In the genomic region with DNA sequence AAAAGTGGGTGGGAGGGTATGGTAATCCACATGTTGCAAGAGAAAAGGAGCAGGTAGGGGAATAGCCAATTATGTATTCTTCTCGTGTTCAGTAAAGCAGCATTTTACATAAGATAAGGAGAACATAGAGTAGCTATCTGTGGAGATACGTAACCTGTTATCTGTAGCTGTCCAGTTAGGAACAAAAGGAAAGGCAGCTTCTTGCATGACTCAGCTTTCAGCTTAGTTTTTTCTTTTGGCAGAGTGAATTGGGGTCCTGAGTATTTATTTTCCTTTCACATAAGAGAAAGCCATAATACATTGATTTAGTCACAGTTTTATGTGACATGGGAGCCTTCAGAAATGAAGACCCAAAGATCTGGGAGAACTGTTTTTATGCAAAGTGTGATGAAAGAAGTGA, we compare ENCODE assay signal across 22 cellular contexts.
"Had no signal": no experiment of that assay in that cellular context is flagged by ENCODE, and none has a peak within 500 bp of the region (broad histone marks: within the 10 kb centered on the region; RNA-seq: fewer than 3 reads in every experiment).

No MANE protein-coding gene starts in this region.

- H3K4me1 ChIP-seq: foreskin keratinocyte, gastroesophageal sphincter, heart right ventricle, parathyroid adenoma, right lobe of liver, tibial nerve, upper lobe of left lung had no signal

- H3K9ac ChIP-seq: neural progenitor cell, parathyroid adenoma had no signal

- H3K4me3 ChIP-seq: gastroesophageal sphincter, heart right ventricle, neural progenitor cell, right lobe of liver, thoracic aorta, tibial nerve, upper lobe of left lung had no signal

- DNase-seq: cortex of kidney; glutamatergic neuron; heart right ventricle; kidney; mesenchymal stem cell; midbrain; naive thymus-derived CD4-positive, alpha-beta T cell; right lobe of liver; small intestine; stimulated activated CD4-positive, alpha-beta T cell treated with anti-CD3 and anti-CD28 coated beads, Interleukin-15, amount 100 ng/mL, for 24 hours; stimulated activated CD4-positive, alpha-beta T cell treated with anti-CD3 and anti-CD28 coated beads, Interleukin-2, amount 100 ng/mL, for 48 hours; stimulated activated naive B cell treated with anti-CD40 and anti-IgM and Interleukin-4, amounts not matched to agents 10 μg/mL and 1 μg/mL and 100 μg/mL, for 72 hours; upper lobe of left lung had no signal

- H3K36me3 ChIP-seq: gastroesophageal sphincter, heart right ventricle, neural progenitor cell, right lobe of liver, thoracic aorta, tibial nerve, upper lobe of left lung had no signal

- H3K9me3 Mint-ChIP-seq: naive thymus-derived CD4-positive, alpha-beta T cell; nephron; neural progenitor cell; stimulated activated naive B cell treated with anti-CD40 and anti-IgM and Interleukin-4, amounts not matched to agents 10 μg/mL and 1 μg/mL and 100 μg/mL, for 72 hours; stimulated activated naive CD8-positive, alpha-beta T cell treated with anti-CD3 and anti-CD28 coated beads, Interleukin-15, Interleukin-2, amounts not matched to agents 100 ng/mL and 50 ng/mL, for 24 hours had no signal

- H3K36me3 Mint-ChIP-seq: naive thymus-derived CD4-positive, alpha-beta T cell; neural progenitor cell; stimulated activated naive B cell treated with anti-CD40 and anti-IgM and Interleukin-4, amounts not matched to agents 10 μg/mL and 1 μg/mL and 100 μg/mL, for 72 hours had no signal

- H3K27ac Mint-ChIP-seq: naive thymus-derived CD4-positive, alpha-beta T cell; nephron; neural progenitor cell; stimulated activated naive B cell treated with anti-CD40 and anti-IgM and Interleukin-4, amounts not matched to agents 10 μg/mL and 1 μg/mL and 100 μg/mL, for 72 hours; stimulated activated naive CD8-positive, alpha-beta T cell treated with anti-CD3 and anti-CD28 coated beads, Interleukin-15, Interleukin-2, amounts not matched to agents 100 ng/mL and 50 ng/mL, for 24 hours had no signal

- FAIRE-seq: kidney, small intestine, urothelium cell line had no signal

- H3K27ac ChIP-seq: foreskin keratinocyte, gastroesophageal sphincter, heart right ventricle, neural progenitor cell, parathyroid adenoma, right lobe of liver, thoracic aorta, tibial nerve, upper lobe of left lung had no signal

- H3K27me3 ChIP-seq: gastroesophageal sphincter, neural progenitor cell, right lobe of liver, tibial nerve, upper lobe of left lung had no signal

- H3K27me3 Mint-ChIP-seq: stimulated activated naive B cell treated with anti-CD40 and anti-IgM and Interleukin-4, amounts not matched to agents 10 μg/mL and 1 μg/mL and 100 μg/mL, for 72 hours had no signal

- H3K4me3 Mint-ChIP-seq: naive thymus-derived CD4-positive, alpha-beta T cell; nephron; neural progenitor cell; stimulated activated naive B cell treated with anti-CD40 and anti-IgM and Interleukin-4, amounts not matched to agents 10 μg/mL and 1 μg/mL and 100 μg/mL, for 72 hours; stimulated activated naive CD8-positive, alpha-beta T cell treated with anti-CD3 and anti-CD28 coated beads, Interleukin-15, Interleukin-2, amounts not matched to agents 100 ng/mL and 50 ng/mL, for 24 hours had no signal

- H3K4me1 Mint-ChIP-seq: naive thymus-derived CD4-positive, alpha-beta T cell; neural progenitor cell; stimulated activated naive B cell treated with anti-CD40 and anti-IgM and Interleukin-4, amounts not matched to agents 10 μg/mL and 1 μg/mL and 100 μg/mL, for 72 hours had no signal

- H3K4me2 ChIP-seq: neural progenitor cell had no signal

- H3K79me2 ChIP-seq: parathyroid adenoma had no signal

- H3K9me3 ChIP-seq: gastroesophageal sphincter, heart right ventricle, right lobe of liver, thoracic aorta, tibial nerve, upper lobe of left lung had no signal

- H2AFZ ChIP-seq: neural progenitor cell, parathyroid adenoma had no signal
